ENCODE assay signal across 19 cellular contexts in the genomic region with DNA sequence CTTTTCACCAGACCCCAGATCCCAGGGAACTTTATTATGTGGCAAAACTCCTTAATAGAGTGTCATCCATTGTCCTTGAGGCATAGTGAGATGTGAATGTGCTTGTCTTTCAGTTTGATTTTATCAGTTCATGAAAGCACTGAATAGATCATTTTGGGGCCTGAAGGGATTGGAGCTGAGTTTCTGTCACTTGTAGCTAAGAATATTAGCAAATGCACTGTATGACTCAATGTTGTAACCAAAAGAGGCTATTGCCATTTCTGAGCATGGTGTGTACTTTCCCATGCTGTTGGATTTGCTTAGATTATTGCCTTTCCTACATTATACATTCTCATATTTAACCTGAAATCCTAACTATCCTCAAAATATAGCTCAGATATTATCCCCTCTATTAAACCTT.
"Had no signal": no experiment of that assay in that cellular context is flagged by ENCODE, and none has a peak within 500 bp of the region (broad histone marks: within the 10 kb centered on the region; RNA-seq: fewer than 3 reads in every experiment).

No MANE protein-coding gene starts in this region.

- H3K27ac ChIP-seq: esophagus muscularis mucosa, left ventricle myocardium inferior, uterus had no signal

- FAIRE-seq: astrocyte, small intestine had no signal

- H3K4me1 ChIP-seq: uterus had no signal

- H3K9me3 ChIP-seq: esophagus muscularis mucosa, left ventricle myocardium inferior, uterus had no signal

- ATAC-seq: activated naive CD4-positive, alpha-beta T cell treated with anti-CD3 and anti-CD28 coated beads, Interleukin-2, amount 50 U/mL, for 72 hours; activated T-helper 17 cell treated with anti-CD3 and anti-CD28 coated beads, Interleukin-2, amount 50 U/mL, for 72 hours; effector memory CD8-positive, alpha-beta T cell; heart right ventricle; sciatic nerve; stimulated activated naive B cell treated with anti-CD40 and anti-IgM and Interleukin-4, amounts not matched to agents 10 μg/mL and 1 μg/mL and 100 μg/mL, for 72 hours; T-cell had no signal

- H3K4me3 ChIP-seq: esophagus muscularis mucosa, heart right ventricle, left ventricle myocardium inferior, uterus had no signal

- H3K27me3 ChIP-seq: esophagus muscularis mucosa, heart right ventricle, uterus had no signal

- H3K36me3 ChIP-seq: esophagus muscularis mucosa, heart right ventricle, left ventricle myocardium inferior, uterus had no signal

- DNase-seq: activated T-cell treated with anti-CD3 and anti-CD28 coated beads, Interleukin-2, amount 50 U/mL, for 24 hours; central memory CD4-positive, alpha-beta T cell; dermis blood vessel endothelial cell; effector memory CD8-positive, alpha-beta T cell; kidney glomerular epithelial cell; left ventricle myocardium inferior; nucleus accumbens; small intestine; stimulated activated CD8-positive, alpha-beta memory T cell treated with anti-CD3 and anti-CD28 coated beads, Interleukin-4, amount 100 ng/mL, for 48 hours; stimulated activated naive B cell treated with anti-CD40 and anti-IgM and Interleukin-4, amounts not matched to agents 10 μg/mL and 1 μg/mL and 100 μg/mL, for 72 hours; T-cell; trophoblast cell; uterus had no signal
